ENCODE assay signal across 19 cellular contexts in the genomic region with DNA sequence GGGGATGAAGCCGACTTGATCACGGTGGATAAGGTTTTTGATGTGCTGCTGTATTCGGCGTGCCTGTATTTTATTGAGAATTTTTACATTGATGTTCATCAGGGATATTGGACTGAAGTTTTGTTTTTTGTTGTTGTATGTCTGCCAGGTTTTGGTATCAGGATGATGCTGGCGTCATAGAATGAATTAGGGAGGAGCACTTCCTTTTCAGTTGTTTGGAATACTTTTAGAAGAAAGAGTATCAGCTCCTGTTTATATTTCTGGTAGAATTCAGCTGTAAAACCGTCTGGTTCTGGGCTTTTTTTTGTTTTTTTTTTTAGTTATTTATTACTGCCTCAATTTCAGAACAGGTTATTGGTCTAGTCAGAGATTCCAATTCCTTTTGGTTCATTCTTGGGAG.
DNase-seq lines count a peak whose midpoint lies in the region; ATAC-seq and TF ChIP-seq lines count a peak whose summit lies in the region.
"Had no signal": no experiment of that assay in that cellular context is flagged by ENCODE, and none has a peak within 500 bp of the region (broad histone marks: within the 10 kb centered on the region; RNA-seq: fewer than 3 reads in every experiment).

No MANE protein-coding gene starts in this region.

- DNase-seq in left ventricle myocardium inferior = no peak
- no peak for DNase-seq in right cardiac atrium
- peak; percentile 14 for DNase-seq in fibroblast of the aortic adventitia (ENCODE audit: low read depth)
- DNase-seq in stimulated activated effector memory CD8-positive, alpha-beta T cell treated with anti-CD3 and anti-CD28 coated beads, Interleukin-12 subunit alpha, Interleukin-12 subunit beta, amount 100 ng/mL, for 72 hours (ENCODE audit: low spot score in 2 of 2) = no peak
- no peak for DNase-seq in sciatic nerve (ENCODE audit: low spot score)
- no peak for DNase-seq in glutamatergic neuron
- DNase-seq: CD4-positive, CD25-positive, alpha-beta regulatory T cell; CD8-positive, alpha-beta T cell; DMS 273 treated with DMSO at 0.1 percent for 48 hours; DMS79; EL; GDM1; GOT3 had no signal

- no peaks in the 10 kb centered on the region for H3K27me3 Mint-ChIP-seq in glutamatergic neuron (ENCODE audit: unreplicated experiment)
- H3K27me3 Mint-ChIP-seq: B cell; CD4-positive, CD25-positive, alpha-beta regulatory T cell had no signal

- no peak for TF ChIP-seq CTCF in left ventricle myocardium inferior (IDR thresholded peaks at IDR 0.05; ENCODE audit: borderline replicate concordance)
- no peak for TF ChIP-seq CTCF in fibroblast of the aortic adventitia (IDR thresholded peaks at IDR 0.05; ENCODE audit: insufficient read depth, low read length)
- TF ChIP-seq CTCF in glutamatergic neuron (IDR thresholded peaks at IDR 0.05; ENCODE audit: partially characterized antibody, unreplicated experiment) = no peak

- H3K9me3 ChIP-seq in left ventricle myocardium inferior (replicated peaks) (peaks cover 40% of the 10 kb centered on the region), right cardiac atrium (ENCODE audit: control insufficient read depth, low read length) (no peaks in the 10 kb centered on the region)
- H3K9me3 ChIP-seq: HAP-1 had no signal

- intact Hi-C loops in left ventricle myocardium inferior (cut with micrococcal nuclease) (no loop called here), right cardiac atrium (cut with DNase I) (no loop called here), sciatic nerve (cut with DNase I) (no loop called here)

- no peak overlapping the region for H3K4me3 Mint-ChIP-seq in stimulated activated effector memory CD8-positive, alpha-beta T cell treated with anti-CD3 and anti-CD28 coated beads, Interleukin-12 subunit alpha, Interleukin-12 subunit beta, amount 100 ng/mL, for 72 hours
- no peak overlapping the region for H3K4me3 Mint-ChIP-seq in glutamatergic neuron (ENCODE audit: unreplicated experiment)
- H3K4me3 Mint-ChIP-seq: B cell; CD8-positive, alpha-beta T cell had no signal

- WGBS in right cardiac atrium = 67% methylated on average over 6 of the region's 6 CpGs

- no peak overlapping the region for H3K4me3 ChIP-seq in left ventricle myocardium inferior
- no peak overlapping the region for H3K4me3 ChIP-seq in right cardiac atrium (ENCODE audit: low read length)
- no peak overlapping the region for H3K4me3 ChIP-seq in fibroblast of the aortic adventitia (ENCODE audit: low read depth, low read length)
- H3K4me3 ChIP-seq: BLaER1, GM12878, HAP-1 had no signal

- H3K4me1 ChIP-seq in left ventricle myocardium inferior (peaks cover 23% of the 10 kb centered on the region), right cardiac atrium (ENCODE audit: control insufficient read depth, insufficient read depth, low read length) (no peaks in the 10 kb centered on the region)
- H3K4me1 ChIP-seq: HAP-1 had no signal

- no peaks in the 10 kb centered on the region for H3K36me3 ChIP-seq in left ventricle myocardium inferior
- H3K36me3 ChIP-seq: BLaER1, HAP-1 had no signal

- H3K27me3 ChIP-seq in left ventricle myocardium inferior (ENCODE audit: low read depth) = no peaks in the 10 kb centered on the region
- no peaks in the 10 kb centered on the region for H3K27me3 ChIP-seq in right cardiac atrium (ENCODE audit: control insufficient read depth, insufficient read depth)
- H3K27me3 ChIP-seq: BLaER1 had no signal

- peak overlapping the region; percentile 26 for H3K27ac Mint-ChIP-seq in stimulated activated effector memory CD8-positive, alpha-beta T cell treated with anti-CD3 and anti-CD28 coated beads, Interleukin-12 subunit alpha, Interleukin-12 subunit beta, amount 100 ng/mL, for 72 hours
- no peak overlapping the region for H3K27ac Mint-ChIP-seq in glutamatergic neuron (ENCODE audit: unreplicated experiment)
- H3K27ac Mint-ChIP-seq: B cell; CD8-positive, alpha-beta T cell had no signal

- ATAC-seq in right cardiac atrium = no peak
- no peak for ATAC-seq in stimulated activated effector memory CD8-positive, alpha-beta T cell treated with anti-CD3 and anti-CD28 coated beads, Interleukin-12 subunit alpha, Interleukin-12 subunit beta, amount 100 ng/mL, for 72 hours
- no peak for ATAC-seq in sciatic nerve
- ATAC-seq: CD8-positive, alpha-beta T cell; GM12878 had no signal

- H3K9me3 Mint-ChIP-seq in stimulated activated effector memory CD8-positive, alpha-beta T cell treated with anti-CD3 and anti-CD28 coated beads, Interleukin-12 subunit alpha, Interleukin-12 subunit beta, amount 100 ng/mL, for 72 hours = peaks cover 15% of the 10 kb centered on the region
- H3K9me3 Mint-ChIP-seq in glutamatergic neuron (ENCODE audit: unreplicated experiment) = peaks cover 2% of the 10 kb centered on the region

- H3K27ac ChIP-seq in left ventricle myocardium inferior (replicated peaks) = peak overlapping the region; percentile 2
- H3K27ac ChIP-seq in right cardiac atrium (ENCODE audit: low read length) = no peak overlapping the region
- H3K27ac ChIP-seq: 22Rv1, BLaER1, C4-2B had no signal

- peaks cover 44% of the 10 kb centered on the region for H3K4me1 Mint-ChIP-seq in stimulated activated effector memory CD8-positive, alpha-beta T cell treated with anti-CD3 and anti-CD28 coated beads, Interleukin-12 subunit alpha, Interleukin-12 subunit beta, amount 100 ng/mL, for 72 hours
- H3K4me1 Mint-ChIP-seq in glutamatergic neuron (ENCODE audit: low read depth, unreplicated experiment) = no peaks in the 10 kb centered on the region

- no peaks in the 10 kb centered on the region for H3K36me3 Mint-ChIP-seq in stimulated activated effector memory CD8-positive, alpha-beta T cell treated with anti-CD3 and anti-CD28 coated beads, Interleukin-12 subunit alpha, Interleukin-12 subunit beta, amount 100 ng/mL, for 72 hours
- peaks cover 17% of the 10 kb centered on the region for H3K36me3 Mint-ChIP-seq in glutamatergic neuron (ENCODE audit: unreplicated experiment)
